Comparison of ENCODE assay signal across 1 cellular context in genomic region chr11:31493762-31494161, GRCh38. TPM values are rescaled to one million over a fixed set of nuclear protein-coding genes. Genes with fewer than 3 reads are reported as not detected.
"Had no signal": no experiment of that assay in that cellular context is flagged by ENCODE, and none has a peak within 500 bp of the region (broad histone marks: within the 10 kb centered on the region; RNA-seq: fewer than 3 reads in every experiment).

No MANE protein-coding gene starts in this region.

RNA-seq across cellular contexts. Expression of gene IMMP1L, which starts 15.7 kb away (rescaled TPM):
- total RNA-seq: ascending aorta had no signal
